In genomic region chr3:12484983-12485327, GRCh38 we compare ENCODE assay signal across 8 cellular contexts. TPM values are rescaled to one million over a fixed set of nuclear protein-coding genes. Genes with fewer than 3 reads are reported as not detected.
A peak's percentile ranks its signal among the peaks of the same experiment; 100 is the strongest.
DNase-seq lines count a peak whose midpoint lies in the region; ATAC-seq, FAIRE-seq and TF ChIP-seq lines count a peak whose summit lies in the region.

No MANE protein-coding gene starts in this region.

- no peaks in the 10 kb centered on the region for H4K20me1 ChIP-seq in astrocyte (ENCODE audit: insufficient read depth, low read length)

- H3K4me1 Mint-ChIP-seq in astrocyte (ENCODE audit: low read depth, unreplicated experiment), result peaks cover 13% of the 10 kb centered on the region

- no peak for TF ChIP-seq CTCF in heart left ventricle (IDR thresholded peaks at IDR 0.05)
- TF ChIP-seq CTCF in astrocyte (IDR thresholded peaks at IDR 0.05; ENCODE audit: insufficient read depth, low read depth, low read length), result no peak
- TF ChIP-seq CTCF in lower lobe of right lung (IDR thresholded peaks at IDR 0.05), result no peak
- TF ChIP-seq CTCF in vagina (IDR thresholded peaks at IDR 0.05), result no peak

- no peaks in the 10 kb centered on the region for H3K9me3 Mint-ChIP-seq in astrocyte (ENCODE audit: unreplicated experiment)

- H3K4me2 ChIP-seq in astrocyte (ENCODE audit: low read length), result peak overlapping the region; percentile 88

- peak overlapping the region; percentile 23 for H3K27ac Mint-ChIP-seq in astrocyte (ENCODE audit: unreplicated experiment)

- no peaks in the 10 kb centered on the region for H3K27me3 Mint-ChIP-seq in astrocyte (ENCODE audit: low read depth, unreplicated experiment)

- no peak for DNase-seq in heart left ventricle
- DNase-seq in left ventricle myocardium superior, result no peak
- DNase-seq in astrocyte (ENCODE audit: low read depth), result no peak
- DNase-seq in lower lobe of right lung, result no peak
- no peak for DNase-seq in vagina (ENCODE audit: extremely low spot score in 2 of 2)
- DNase-seq in NCI-H128 (lab: John Stamatoyannopoulos, UW; ENCODE audit: unreplicated experiment), result no peak
- no peak for DNase-seq in activated CD8-positive, alpha-beta memory T cell treated with anti-CD3 and anti-CD28 coated beads, Interleukin-2, amount 50 U/mL, for 48 hours

- H3K9me3 ChIP-seq in heart left ventricle (no peaks in the 10 kb centered on the region), astrocyte (ENCODE audit: insufficient read depth, low read depth, low read length) (no peaks in the 10 kb centered on the region), lower lobe of right lung (no peaks in the 10 kb centered on the region), vagina (no peaks in the 10 kb centered on the region)

- peaks cover 0 to 6% (median 0%) of the 10 kb centered on the region in 9 donors for H3K36me3 ChIP-seq in heart left ventricle
- no peaks in the 10 kb centered on the region for H3K36me3 ChIP-seq in astrocyte (ENCODE audit: insufficient read depth, low read length)
- peaks cover 2% of the 10 kb centered on the region for H3K36me3 ChIP-seq in lower lobe of right lung
- no peaks in the 10 kb centered on the region for H3K36me3 ChIP-seq in vagina

- H2AFZ ChIP-seq in astrocyte (ENCODE audit: low read depth, low read length), result peak overlapping the region; percentile 91

- peak overlapping the region; percentile 80 for H3K9ac ChIP-seq in astrocyte (ENCODE audit: low read length)

- ATAC-seq in heart left ventricle (no peak), left ventricle myocardium superior (no peak), lower lobe of right lung (no peak), HG03342 (IDR thresholded peaks at IDR 0.05; ENCODE audit: unreplicated experiment) (no peak)

- 1 to 5% (median 4%) methylated on average over 5 of the region's 5 CpGs for WGBS in heart left ventricle, 4 donors

- peaks cover 39% of the 10 kb centered on the region for H3K79me2 ChIP-seq in astrocyte (ENCODE audit: insufficient read depth, low read length)

- no peaks in the 10 kb centered on the region for H3K27me3 ChIP-seq in heart left ventricle
- H3K27me3 ChIP-seq in astrocyte (ENCODE audit: insufficient read depth, low read length), result no peaks in the 10 kb centered on the region
- H3K27me3 ChIP-seq in lower lobe of right lung (ENCODE audit: low read depth), result no peaks in the 10 kb centered on the region
- no peaks in the 10 kb centered on the region for H3K27me3 ChIP-seq in vagina

- H3K36me3 Mint-ChIP-seq in astrocyte (ENCODE audit: low read depth, unreplicated experiment), result peaks cover 2% of the 10 kb centered on the region

- no peak for FAIRE-seq in astrocyte (lab: Jason Lieb, UNC)

- H3K4me3 Mint-ChIP-seq in astrocyte (ENCODE audit: unreplicated experiment), result peak overlapping the region; percentile 90

- H3K27ac ChIP-seq in heart left ventricle, result peak overlapping the region in 11 of 12 donors; percentile 44 to 86 (median 82)
- no peak overlapping the region for H3K27ac ChIP-seq in astrocyte (ENCODE audit: low read depth, low read length)
- peak overlapping the region; percentile 88 for H3K27ac ChIP-seq in lower lobe of right lung
- H3K27ac ChIP-seq in vagina, result peak overlapping the region; percentile 62

- no peak for TF ChIP-seq POLR2A in heart left ventricle (IDR thresholded peaks at IDR 0.05)
- TF ChIP-seq POLR2A in vagina (IDR thresholded peaks at IDR 0.05), result no peak

- intact Hi-C loops in heart left ventricle (cut with DNase I) (loop anchor here in 7 of 10 donors (5.0 to 10.0 kb wide), 4 partner anchors 48 to 198 kb away; partner anchors contain the start of genes PPARG (in 6 of the 7) and RAF1 (in 1 of the 7)), left ventricle myocardium superior (cut with micrococcal nuclease) (loop anchor here (5.0 kb wide), 2 partner anchors 198 to 348 kb away; partner anchors contain the start of gene PPARG), lower lobe of right lung (cut with DNase I) (no loop called here), vagina (cut with DNase I) (no loop called here)

- H3K4me3 ChIP-seq in heart left ventricle (peak overlapping the region; percentile 58 to 94 (median 78)), astrocyte (ENCODE audit: insufficient read depth, low read depth, low read length) (peak overlapping the region; percentile 84), lower lobe of right lung (peak overlapping the region; percentile 87), vagina (peak overlapping the region; percentile 65 to 86)

- H3K4me1 ChIP-seq in heart left ventricle (peaks cover 0 to 35% (median 17%) of the 10 kb centered on the region in 12 donors), astrocyte (ENCODE audit: insufficient read depth, low read length) (peaks cover 16% of the 10 kb centered on the region), lower lobe of right lung (peaks cover 21% of the 10 kb centered on the region), vagina (peaks cover 30% of the 10 kb centered on the region)

RNA-seq across cellular contexts. Expression of gene TSEN2, which starts 0.7 kb away (rescaled TPM):
- total RNA-seq in heart left ventricle (10 to 100 TPM; 14.3 to 21.6 (median 18.4) TPM), left ventricle myocardium superior (23.1 TPM), astrocyte (9.7 TPM in 2 replicates), lower lobe of right lung (23.6 TPM), vagina (16.0 TPM)
- 10 to 100 TPM; 17.6 to 22.3 TPM for polyA plus RNA-seq in heart left ventricle

Comparison
In these comparisons a context has a peak if more than half of its experiments do, and no peak if none do; other contexts are left out.
1. intact Hi-C loops: an anchor here in heart left ventricle (5.0 to 10.0 kb wide) and left ventricle myocardium superior (5.0 kb wide); none called in lower lobe of right lung and vagina.